15 cellular contexts compared by ENCODE assay signal in the genomic region with DNA sequence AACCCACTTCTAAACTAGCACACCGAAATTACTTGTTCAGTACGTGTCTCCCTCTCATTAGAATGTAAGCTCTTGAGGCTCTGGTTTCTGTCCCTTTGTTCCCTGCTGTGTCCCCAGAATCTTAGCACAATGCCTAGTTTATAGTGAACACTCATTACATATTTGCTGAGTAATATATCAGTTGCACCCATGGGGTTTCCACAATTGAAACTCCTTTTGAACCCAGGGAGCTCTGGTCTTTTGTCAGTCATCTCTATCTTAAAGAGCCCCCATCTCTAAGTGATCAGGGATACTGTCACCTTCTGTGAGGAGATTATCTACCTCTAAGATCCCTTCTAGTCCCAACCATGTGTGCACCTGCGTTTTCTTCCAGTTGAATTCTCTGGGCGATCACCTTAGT. TPM values are rescaled to one million over a fixed set of nuclear protein-coding genes. Genes with fewer than 3 reads are reported as not detected.
A peak's percentile ranks its signal among the peaks of the same experiment; 100 is the strongest.
DNase-seq lines count a peak whose midpoint lies in the region; ATAC-seq lines count a peak whose summit lies in the region.
"Had no signal": no experiment of that assay in that cellular context is flagged by ENCODE, and none has a peak within 500 bp of the region (broad histone marks: within the 10 kb centered on the region; RNA-seq: fewer than 3 reads in every experiment).

No MANE protein-coding gene starts in this region.

- no peaks in the 10 kb centered on the region for H3K9me3 ChIP-seq in effector memory CD4-positive, alpha-beta T cell (ENCODE audit: control insufficient read depth, low read length)
- H3K9me3 ChIP-seq: left ventricle myocardium inferior had no signal

- H3K27ac ChIP-seq in effector memory CD4-positive, alpha-beta T cell (ENCODE audit: insufficient read depth, low read length, poor library complexity, severe bottlenecking), result peak overlapping the region; percentile 64
- H3K27ac ChIP-seq: left ventricle myocardium inferior had no signal

- peaks cover 67% of the 10 kb centered on the region for H3K4me1 ChIP-seq in effector memory CD4-positive, alpha-beta T cell (ENCODE audit: control insufficient read depth, insufficient read depth, low read length, poor library complexity, severe bottlenecking)
- H3K4me1 ChIP-seq: left ventricle myocardium inferior had no signal

- DNase-seq in activated CD4-positive, CD25-positive, alpha-beta regulatory T cell treated with anti-CD3 and anti-CD28 coated beads, Interleukin-2, amount 50 U/mL, for 72 hours, result no peak
- no peak for DNase-seq in T-cell
- DNase-seq in effector memory CD4-positive, alpha-beta T cell, result no peak
- no peak for DNase-seq in NCI-H2196 (lab: John Stamatoyannopoulos, UW; ENCODE audit: unreplicated experiment)
- no peak for DNase-seq in NCI-H1417 treated with DMSO at 0.1 percent for 48 hours (lab: John Stamatoyannopoulos, UW)
- DNase-seq in medulla oblongata (ENCODE audit: extremely low spot score), result no peak
- DNase-seq: activated CD4-positive, alpha-beta T cell treated with anti-CD3 and anti-CD28 coated beads, Interleukin-2, amount 50 U/mL, for 48 hours; cerebellar nuclear complex; foreskin melanocyte; left ventricle myocardium inferior; MV-4-11 had no signal

- H3K4me1 Mint-ChIP-seq in T-cell, result peaks cover 91 to 94% (median 94%) of the 10 kb centered on the region in 3 donors

- peak; percentile 62 for ATAC-seq in activated CD4-positive, CD25-positive, alpha-beta regulatory T cell treated with anti-CD3 and anti-CD28 coated beads, Interleukin-2, amount 50 U/mL, for 24 hours
- peak; percentile 29 for ATAC-seq in GM18511 (IDR thresholded peaks at IDR 0.05; ENCODE audit: unreplicated experiment)
- ATAC-seq in T-cell (replicated peaks in 1 of 4), result no peak
- ATAC-seq: HCT116 had no signal

- H3K9me3 Mint-ChIP-seq in T-cell, result no peaks in the 10 kb centered on the region

- peaks cover 23% of the 10 kb centered on the region for H3K36me3 Mint-ChIP-seq in T-cell

- CTCF ChIA-PET in T-cell (lab: Charles Lee), result interaction anchor here (0.6 to 3.4 kb wide), 5 partner anchors 10 to 1195 kb away, joined by 3 to 14 read pairs (median 4); partner anchors contain the start of gene CAMK4 (in 1 of the 2)

- H3K27me3 Mint-ChIP-seq in T-cell, result no peaks in the 10 kb centered on the region

- POLR2A ChIA-PET in T-cell (lab: Charles Lee), result interaction anchor here (0.6 to 1.6 kb wide), 5 partner anchors 8 to 78 kb away, joined by 3 to 6 read pairs (median 4); no protein-coding TSS in a partner anchor

- peaks cover 2% of the 10 kb centered on the region for H3K36me3 ChIP-seq in effector memory CD4-positive, alpha-beta T cell (ENCODE audit: control insufficient read depth, insufficient read depth, low read length)
- H3K36me3 ChIP-seq: left ventricle myocardium inferior had no signal

- peak overlapping the region; percentile 64 to 82 (median 68) for H3K4me3 Mint-ChIP-seq in T-cell

- peak overlapping the region; percentile 95 to 96 for H3K27ac Mint-ChIP-seq in T-cell

- no peaks in the 10 kb centered on the region for H3K27me3 ChIP-seq in effector memory CD4-positive, alpha-beta T cell (replicated peaks; ENCODE audit: control insufficient read depth, insufficient read depth, low read length, poor library complexity, severe bottlenecking)

- H3K4me3 ChIP-seq in effector memory CD4-positive, alpha-beta T cell (ENCODE audit: insufficient read depth, low read depth, low read length, poor library complexity, severe bottlenecking), result peak overlapping the region; percentile 33
- H3K4me3 ChIP-seq: left ventricle myocardium inferior, skin epidermis had no signal

RNA-seq across cellular contexts. Expression of gene CAMK4, which starts 12.8 kb away (rescaled TPM):
- total RNA-seq in T-cell, result 100 to 1,000 TPM; 120 to 274 (median 243) TPM

Comparison
In these comparisons a context has a peak if more than half of its experiments do, and no peak if none do; other contexts are left out.
1. ATAC-seq: peak in activated CD4-positive, CD25-positive, alpha-beta regulatory T cell treated with anti-CD3 and anti-CD28 coated beads, Interleukin-2, amount 50 U/mL, for 24 hours (2 of 2) and GM18511 (single experiment); none in T-cell (0 of 4).